In the genomic region with DNA sequence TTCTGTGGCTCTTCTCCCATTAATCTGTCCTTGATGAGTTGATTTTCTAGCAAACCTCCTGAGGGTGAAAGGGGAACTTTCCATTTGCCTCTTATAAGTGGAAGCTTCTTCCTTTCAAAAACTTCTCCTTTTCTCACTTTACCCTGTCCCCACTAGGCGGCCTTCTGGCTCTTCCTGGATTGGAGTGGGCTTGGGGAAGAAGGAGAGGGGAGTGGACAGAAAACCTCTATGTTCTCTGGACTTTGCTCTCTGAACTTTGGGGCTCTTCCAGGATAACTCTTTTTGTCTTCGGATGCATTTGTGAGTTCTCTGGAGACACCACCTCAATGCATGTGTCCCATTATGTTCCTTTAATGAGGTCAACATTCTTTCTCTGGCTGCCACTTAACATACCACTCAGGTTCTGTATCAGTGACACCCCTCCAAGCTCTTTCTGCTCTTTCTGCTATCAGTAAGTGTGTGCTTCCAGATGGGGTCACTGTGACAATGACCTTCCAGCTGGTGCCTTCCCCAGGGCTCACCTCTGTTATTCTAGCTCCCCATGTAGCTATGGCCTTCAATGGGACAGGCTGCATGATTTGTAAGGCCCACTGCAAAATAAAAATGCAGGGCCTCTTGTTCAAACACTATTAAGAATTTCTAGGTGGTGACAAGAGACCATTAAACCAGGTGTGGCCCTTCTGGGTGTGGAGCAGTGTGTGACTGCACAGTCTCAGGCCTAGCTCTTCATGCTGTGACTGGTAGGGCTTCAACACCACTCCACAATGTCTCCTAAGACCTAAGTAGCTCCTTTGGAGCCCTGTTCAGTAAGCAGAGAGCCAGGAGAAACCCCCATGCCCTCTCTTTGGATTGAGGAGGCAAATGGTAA, we compare ENCODE assay signal across 17 cellular contexts.
DNase-seq lines count a peak whose midpoint lies in the region; ATAC-seq and TF ChIP-seq lines count a peak whose summit lies in the region.
"Had no signal": no experiment of that assay in that cellular context is flagged by ENCODE, and none has a peak within 500 bp of the region (broad histone marks: within the 10 kb centered on the region; RNA-seq: fewer than 3 reads in every experiment).

No MANE protein-coding gene starts in this region.

- DNase-seq in HCT116 (ENCODE audit: low read depth, low spot score) (no peak), NOMO-1 treated with dmso at 0.1 percent for 144 hours (lab: John Stamatoyannopoulos, UW; ENCODE audit: unreplicated experiment) (peak; percentile 17), hepatocyte (ENCODE audit: low spot score) (peak; percentile 16), foreskin melanocyte (no peak), natural killer cell (no peak)
- no peak for DNase-seq in activated CD4-positive, alpha-beta T cell treated with anti-CD3 and anti-CD28 coated beads for 36 hours
- no peak for DNase-seq in activated CD8-positive, alpha-beta memory T cell treated with anti-CD3 and anti-CD28 coated beads, Interleukin-2, amount 50 U/mL, for 48 hours
- DNase-seq: activated naive CD4-positive, alpha-beta T cell treated with anti-CD3 and anti-CD28 coated beads for 36 hours; DMS153; effector memory CD8-positive, alpha-beta T cell; naive thymus-derived CD4-positive, alpha-beta T cell; NCI-H526; SIG-M5; stimulated activated CD4-positive, alpha-beta T cell treated with anti-CD3 and anti-CD28 coated beads, Interleukin-2, amount 100 ng/mL, for 24 hours had no signal

- no peaks in the 10 kb centered on the region for H3K79me2 ChIP-seq in HCT116 (ENCODE audit: insufficient read depth, low read length)
- H3K79me2 ChIP-seq in hepatocyte = no peaks in the 10 kb centered on the region

- intact Hi-C loops in HCT116 (cut with micrococcal nuclease) = loop anchor here (10.0 kb wide), 1 partner anchor 199 kb away; no protein-coding TSS in a partner anchor
- intact Hi-C loops in activated CD4-positive, alpha-beta T cell treated with anti-CD3 and anti-CD28 coated beads for 36 hours (cut with DNase I, micrococcal nuclease) = no loop called here
- intact Hi-C loops in natural killer cell (cut with micrococcal nuclease) = no loop called here

- no peaks in the 10 kb centered on the region for H4K20me1 ChIP-seq in HCT116 (ENCODE audit: insufficient read depth)
- H4K20me1 ChIP-seq in hepatocyte (ENCODE audit: insufficient read depth, poor library complexity, severe bottlenecking) = no peaks in the 10 kb centered on the region

- no peak overlapping the region for H3K4me3 ChIP-seq in HCT116 (replicated peaks in 1 of 2; ENCODE audit: low read depth in 1 of 2, low read length in 2 of 2)
- no peak overlapping the region for H3K4me3 ChIP-seq in hepatocyte
- H3K4me3 ChIP-seq: tibial nerve had no signal

- no peak overlapping the region for H3K9ac ChIP-seq in HCT116 (ENCODE audit: low read length)

- H3K27ac Mint-ChIP-seq in activated CD4-positive, alpha-beta T cell treated with anti-CD3 and anti-CD28 coated beads for 36 hours = no peak overlapping the region
- H3K27ac Mint-ChIP-seq in natural killer cell = no peak overlapping the region
- H3K27ac Mint-ChIP-seq: activated naive CD4-positive, alpha-beta T cell treated with anti-CD3 and anti-CD28 coated beads for 36 hours; brain; effector memory CD8-positive, alpha-beta T cell; naive thymus-derived CD4-positive, alpha-beta T cell had no signal

- H3K36me3 Mint-ChIP-seq in activated CD4-positive, alpha-beta T cell treated with anti-CD3 and anti-CD28 coated beads for 36 hours (ENCODE audit: low read depth) = no peaks in the 10 kb centered on the region
- no peaks in the 10 kb centered on the region for H3K36me3 Mint-ChIP-seq in natural killer cell
- H3K36me3 Mint-ChIP-seq: brain; naive thymus-derived CD4-positive, alpha-beta T cell had no signal

- H3K27ac ChIP-seq in 22Rv1 (no peak overlapping the region), HCT116 (ENCODE audit: low read depth, low read length) (no peak overlapping the region), hepatocyte (peak overlapping the region; percentile 68)
- H3K27ac ChIP-seq: tibial nerve had no signal

- H3K4me1 ChIP-seq in HCT116 (ENCODE audit: control insufficient read depth in 1 of 2, insufficient read depth in 2 of 2, low read length in 2 of 2) (peaks cover 63 to 71% of the 10 kb centered on the region in 2 experiments), hepatocyte (ENCODE audit: insufficient read depth) (peaks cover 26% of the 10 kb centered on the region)

- no peak overlapping the region for H3K4me3 Mint-ChIP-seq in activated CD4-positive, alpha-beta T cell treated with anti-CD3 and anti-CD28 coated beads for 36 hours
- no peak overlapping the region for H3K4me3 Mint-ChIP-seq in natural killer cell
- H3K4me3 Mint-ChIP-seq: activated naive CD4-positive, alpha-beta T cell treated with anti-CD3 and anti-CD28 coated beads for 36 hours; brain; effector memory CD8-positive, alpha-beta T cell; naive thymus-derived CD4-positive, alpha-beta T cell had no signal

- TF ChIP-seq CTCF in 22Rv1 (IDR thresholded peaks at IDR 0.05) (peak; percentile 4; the same call in 1 of the 2 replicates), HCT116 (IDR thresholded peaks at IDR 0.05 in 2 of 3, conservative IDR thresholded peaks at IDR 0.05 in 1 of 3; ENCODE audit: borderline replicate concordance in 1 of 3, insufficient read depth in 1 of 3, low read depth in 2 of 3, low read length in 2 of 3) (peak in 2 of 3 experiments; percentile 10 to 12; a peak in 2 of 6 replicates), hepatocyte (IDR thresholded peaks at IDR 0.05; ENCODE audit: poor library complexity) (peak; percentile 7), natural killer cell (IDR thresholded peaks at IDR 0.05) (no peak)

- 77% methylated on average over 2 of the region's 2 CpGs for WGBS in hepatocyte (ENCODE audit: low lambda C conversion rate, missing lambda C conversion rate)

- no peaks in the 10 kb centered on the region for H3K9me2 ChIP-seq in HCT116 (ENCODE audit: insufficient read depth)
- no peaks in the 10 kb centered on the region for H3K9me2 ChIP-seq in hepatocyte (replicated peaks; ENCODE audit: insufficient read depth)

- POLR2A ChIA-PET in HCT116 (lab: Charles Lee) = no interaction called here
- POLR2A ChIA-PET in activated CD4-positive, alpha-beta T cell treated with anti-CD3 and anti-CD28 coated beads for 36 hours (lab: Charles Lee) = no interaction called here

- CTCF ChIA-PET in HCT116 (lab: Charles Lee) = interaction anchor here (1.3 to 1.4 kb wide), 2 partner anchors 327 to 367 kb away, joined by 3 to 4 read pairs; no protein-coding TSS in a partner anchor
- CTCF ChIA-PET in activated CD4-positive, alpha-beta T cell treated with anti-CD3 and anti-CD28 coated beads for 36 hours (lab: Charles Lee) = no interaction called here

- H3K36me3 ChIP-seq in HCT116 (ENCODE audit: control insufficient read depth in 1 of 2, insufficient read depth in 2 of 2, low read length in 2 of 2) (no peaks in the 10 kb centered on the region), hepatocyte (replicated peaks; ENCODE audit: insufficient read depth, low read depth) (no peaks in the 10 kb centered on the region)
- H3K36me3 ChIP-seq: tibial nerve had no signal

- H3K27me3 ChIP-seq in HCT116 (ENCODE audit: insufficient read depth, low read length) (no peaks in the 10 kb centered on the region), hepatocyte (no peaks in the 10 kb centered on the region)
- H3K27me3 ChIP-seq: tibial nerve had no signal

- H2AFZ ChIP-seq in HCT116 (ENCODE audit: low read depth, low read length, poor library complexity, severe bottlenecking) = no peak overlapping the region
- no peak overlapping the region for H2AFZ ChIP-seq in hepatocyte

- no peaks in the 10 kb centered on the region for H3K4me1 Mint-ChIP-seq in activated CD4-positive, alpha-beta T cell treated with anti-CD3 and anti-CD28 coated beads for 36 hours
- H3K4me1 Mint-ChIP-seq in natural killer cell = no peaks in the 10 kb centered on the region
- H3K4me1 Mint-ChIP-seq: naive thymus-derived CD4-positive, alpha-beta T cell had no signal

- H3K4me2 ChIP-seq in HCT116 (ENCODE audit: low read length) (peak overlapping the region; percentile 15), hepatocyte (no peak overlapping the region)

- ATAC-seq in HCT116 (0 out of 2 replicates have a peak, but pooled peaks have one; percentile 28), natural killer cell (no peak)
- ATAC-seq in activated CD4-positive, alpha-beta T cell treated with anti-CD3 and anti-CD28 coated beads for 36 hours = no peak
- ATAC-seq: effector memory CD8-positive, alpha-beta T cell; naive thymus-derived CD4-positive, alpha-beta T cell had no signal

- no peaks in the 10 kb centered on the region for H3K9me3 Mint-ChIP-seq in activated CD4-positive, alpha-beta T cell treated with anti-CD3 and anti-CD28 coated beads for 36 hours (ENCODE audit: low read depth)
- H3K9me3 Mint-ChIP-seq in natural killer cell = peaks cover 0 to 9% of the 10 kb centered on the region in 2 donors
- H3K9me3 Mint-ChIP-seq: activated naive CD4-positive, alpha-beta T cell treated with anti-CD3 and anti-CD28 coated beads for 36 hours had no signal

- peak; percentile 11; the same call in 1 of the 2 replicates for TF ChIP-seq RAD21 in HCT116 (IDR thresholded peaks at IDR 0.05; ENCODE audit: low read depth)

- BruUV-seq in HCT116 (replicated peaks; lab: Mats Ljungman, UMichigan) = no TSS peak

- RAD21 ChIA-PET in HCT116 (lab: Charles Lee; ENCODE audit: low non-redundant PET in 1 of 2, low total read pairs in 2 of 2, uncharacterized antibody in 2 of 2, unreplicated experiment in 2 of 2) = no interaction called here

- no peaks in the 10 kb centered on the region for H3K27me3 Mint-ChIP-seq in activated CD4-positive, alpha-beta T cell treated with anti-CD3 and anti-CD28 coated beads for 36 hours
- no peaks in the 10 kb centered on the region for H3K27me3 Mint-ChIP-seq in natural killer cell (ENCODE audit: low read depth in 2 of 2)
- H3K27me3 Mint-ChIP-seq: brain; effector memory CD8-positive, alpha-beta T cell had no signal

- H3K9me3 ChIP-seq in HCT116 (ENCODE audit: control insufficient read depth in 1 of 2, insufficient read depth in 1 of 2, low read depth in 1 of 2, low read length in 2 of 2) (no peaks in the 10 kb centered on the region), hepatocyte (ENCODE audit: low read depth) (no peaks in the 10 kb centered on the region)
- H3K9me3 ChIP-seq: tibial nerve had no signal

- TF ChIP-seq POLR2A in HCT116 (IDR thresholded peaks at IDR 0.05; ENCODE audit: borderline replicate concordance, extremely low read depth, insufficient read depth, insufficient read length) = no peak

TF ChIP-seq in HCT116, 20 proteins besides CTCF, POLR2A, EP300 and RAD21 (continues in another document):
- TF ChIP-seq FOSL1 (IDR thresholded peaks at IDR 0.05; ENCODE audit: low read depth) (no peak), SRF (IDR thresholded peaks at IDR 0.05; ENCODE audit: low read depth) (no peak), YY1 (IDR thresholded peaks at IDR 0.05; ENCODE audit: extremely low read depth, insufficient replicate concordance, low read depth, low read length) (no peak), ELF1 (IDR thresholded peaks at IDR 0.05; ENCODE audit: borderline replicate concordance, low read depth) (no peak), CEBPB (IDR thresholded peaks at IDR 0.05; ENCODE audit: low read depth) (no peak)

Comparison
In these comparisons a context has a peak if more than half of its experiments do, and no peak if none do; other contexts are left out.
1. DNase-seq: peak in NOMO-1 treated with dmso at 0.1 percent for 144 hours (single experiment) and hepatocyte (single experiment); none in HCT116 (single experiment), foreskin melanocyte (single experiment), activated CD4-positive, alpha-beta T cell treated with anti-CD3 and anti-CD28 coated beads for 36 hours (single experiment), activated CD8-positive, alpha-beta memory T cell treated with anti-CD3 and anti-CD28 coated beads, Interleukin-2, amount 50 U/mL, for 48 hours (single experiment) and natural killer cell (single experiment).